Comparison of ENCODE assay signal across 2 cellular contexts in the genomic region with DNA sequence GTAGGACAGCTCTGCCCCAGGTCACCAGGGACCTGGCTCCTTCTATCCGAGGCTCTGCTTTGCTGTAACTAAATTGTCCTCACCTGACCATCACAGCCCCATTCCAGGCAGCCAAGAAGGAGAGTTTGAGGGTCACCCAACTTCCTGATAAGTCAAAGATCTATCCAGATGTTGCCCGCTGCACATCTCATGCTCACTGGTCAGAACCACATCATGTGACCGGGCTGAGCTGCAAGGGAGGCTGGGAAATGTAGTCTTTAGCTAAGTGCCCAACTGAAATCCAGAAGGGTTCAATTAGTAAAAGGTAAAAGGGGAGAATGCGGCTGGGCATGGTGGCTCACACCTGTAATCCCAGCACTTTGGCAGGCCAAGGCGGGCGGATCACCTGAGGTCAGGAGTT.
TF ChIP-seq lines count a peak whose summit lies in the region.

No MANE protein-coding gene starts in this region.

TF ChIP-seq in HepG2, 621 proteins besides CTCF, POLR2A, EP300 and RAD21:
- TF ChIP-seq MED1 (CRISPR knock-in tag; IDR thresholded peaks at IDR 0.05) (no peak), ZNF530 (CRISPR knock-in tag; IDR thresholded peaks at IDR 0.05; ENCODE audit: low read depth) (no peak), SIX4 (CRISPR knock-in tag; IDR thresholded peaks at IDR 0.05) (no peak), NFYB (CRISPR knock-in tag; IDR thresholded peaks at IDR 0.05) (peak; percentile 68), NFYC (CRISPR knock-in tag; IDR thresholded peaks at IDR 0.05) (peak; percentile 60), ZNF343 (CRISPR knock-in tag; IDR thresholded peaks at IDR 0.05) (no peak), ZNF20 (CRISPR knock-in tag; IDR thresholded peaks at IDR 0.05) (no peak), ZNF143 (CRISPR knock-in tag; IDR thresholded peaks at IDR 0.05) (peak; percentile 82), THAP11 (CRISPR knock-in tag; IDR thresholded peaks at IDR 0.05) (peak; percentile 90), ZNF547 (CRISPR knock-in tag; IDR thresholded peaks at IDR 0.05) (no peak)
- TF ChIP-seq, protein P1, sequence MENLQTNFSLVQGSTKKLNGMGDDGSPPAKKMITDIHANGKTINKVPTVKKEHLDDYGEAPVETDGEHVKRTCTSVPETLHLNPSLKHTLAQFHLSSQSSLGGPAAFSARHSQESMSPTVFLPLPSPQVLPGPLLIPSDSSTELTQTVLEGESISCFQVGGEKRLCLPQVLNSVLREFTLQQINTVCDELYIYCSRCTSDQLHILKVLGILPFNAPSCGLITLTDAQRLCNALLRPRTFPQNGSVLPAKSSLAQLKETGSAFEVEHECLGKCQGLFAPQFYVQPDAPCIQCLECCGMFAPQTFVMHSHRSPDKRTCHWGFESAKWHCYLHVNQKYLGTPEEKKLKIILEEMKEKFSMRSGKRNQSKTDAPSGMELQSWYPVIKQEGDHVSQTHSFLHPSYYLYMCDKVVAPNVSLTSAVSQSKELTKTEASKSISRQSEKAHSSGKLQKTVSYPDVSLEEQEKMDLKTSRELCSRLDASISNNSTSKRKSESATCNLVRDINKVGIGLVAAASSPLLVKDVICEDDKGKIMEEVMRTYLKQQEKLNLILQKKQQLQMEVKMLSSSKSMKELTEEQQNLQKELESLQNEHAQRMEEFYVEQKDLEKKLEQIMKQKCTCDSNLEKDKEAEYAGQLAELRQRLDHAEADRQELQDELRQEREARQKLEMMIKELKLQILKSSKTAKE (CRISPR knock-in tag; IDR thresholded peaks at IDR 0.05; ENCODE audit: borderline replicate concordance) = no peak
- TF ChIP-seq, protein P2, sequence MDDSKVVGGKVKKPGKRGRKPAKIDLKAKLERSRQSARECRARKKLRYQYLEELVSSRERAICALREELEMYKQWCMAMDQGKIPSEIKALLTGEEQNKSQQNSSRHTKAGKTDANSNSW (CRISPR knock-in tag; IDR thresholded peaks at IDR 0.05; ENCODE audit: borderline replicate concordance) = no peak
- TF ChIP-seq, protein P3, sequence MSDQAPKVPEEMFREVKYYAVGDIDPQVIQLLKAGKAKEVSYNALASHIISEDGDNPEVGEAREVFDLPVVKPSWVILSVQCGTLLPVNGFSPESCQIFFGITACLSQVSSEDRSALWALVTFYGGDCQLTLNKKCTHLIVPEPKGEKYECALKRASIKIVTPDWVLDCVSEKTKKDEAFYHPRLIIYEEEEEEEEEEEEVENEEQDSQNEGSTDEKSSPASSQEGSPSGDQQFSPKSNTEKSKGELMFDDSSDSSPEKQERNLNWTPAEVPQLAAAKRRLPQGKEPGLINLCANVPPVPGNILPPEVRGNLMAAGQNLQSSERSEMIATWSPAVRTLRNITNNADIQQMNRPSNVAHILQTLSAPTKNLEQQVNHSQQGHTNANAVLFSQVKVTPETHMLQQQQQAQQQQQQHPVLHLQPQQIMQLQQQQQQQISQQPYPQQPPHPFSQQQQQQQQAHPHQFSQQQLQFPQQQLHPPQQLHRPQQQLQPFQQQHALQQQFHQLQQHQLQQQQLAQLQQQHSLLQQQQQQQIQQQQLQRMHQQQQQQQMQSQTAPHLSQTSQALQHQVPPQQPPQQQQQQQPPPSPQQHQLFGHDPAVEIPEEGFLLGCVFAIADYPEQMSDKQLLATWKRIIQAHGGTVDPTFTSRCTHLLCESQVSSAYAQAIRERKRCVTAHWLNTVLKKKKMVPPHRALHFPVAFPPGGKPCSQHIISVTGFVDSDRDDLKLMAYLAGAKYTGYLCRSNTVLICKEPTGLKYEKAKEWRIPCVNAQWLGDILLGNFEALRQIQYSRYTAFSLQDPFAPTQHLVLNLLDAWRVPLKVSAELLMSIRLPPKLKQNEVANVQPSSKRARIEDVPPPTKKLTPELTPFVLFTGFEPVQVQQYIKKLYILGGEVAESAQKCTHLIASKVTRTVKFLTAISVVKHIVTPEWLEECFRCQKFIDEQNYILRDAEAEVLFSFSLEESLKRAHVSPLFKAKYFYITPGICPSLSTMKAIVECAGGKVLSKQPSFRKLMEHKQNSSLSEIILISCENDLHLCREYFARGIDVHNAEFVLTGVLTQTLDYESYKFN (CRISPR knock-in tag; conservative IDR thresholded peaks at IDR 0.05) = no peak

TF ChIP-seq in K562, 482 proteins besides CTCF, POLR2A, EP300 and RAD21:
- TF ChIP-seq ZNF695 (CRISPR knock-in tag; IDR thresholded peaks at IDR 0.05) = no peak
- TF ChIP-seq, protein P4, sequence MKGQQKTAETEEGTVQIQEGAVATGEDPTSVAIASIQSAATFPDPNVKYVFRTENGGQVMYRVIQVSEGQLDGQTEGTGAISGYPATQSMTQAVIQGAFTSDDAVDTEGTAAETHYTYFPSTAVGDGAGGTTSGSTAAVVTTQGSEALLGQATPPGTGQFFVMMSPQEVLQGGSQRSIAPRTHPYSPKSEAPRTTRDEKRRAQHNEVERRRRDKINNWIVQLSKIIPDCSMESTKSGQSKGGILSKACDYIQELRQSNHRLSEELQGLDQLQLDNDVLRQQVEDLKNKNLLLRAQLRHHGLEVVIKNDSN (CRISPR knock-in tag; IDR thresholded peaks at IDR 0.05) = peak; percentile 84
- TF ChIP-seq SIX5 (IDR thresholded peaks at IDR 0.05; ENCODE audit: borderline replicate concordance in 1 of 2, insufficient read depth in 1 of 2, low read depth in 1 of 2, low read length in 2 of 2) = peak; percentile 41 to 46; a peak in 3 of 4 replicates
- peak; percentile 64; the same call in 1 of the 2 replicates for TF ChIP-seq TOE1 (IDR thresholded peaks at IDR 0.05; ENCODE audit: borderline replicate concordance)
- TF ChIP-seq TOE1 (CRISPR knock-in tag; IDR thresholded peaks at IDR 0.05; ENCODE audit: borderline replicate concordance, low read depth) = no peak
- peak; percentile 79 for TF ChIP-seq HCFC1 (IDR thresholded peaks at IDR 0.05; ENCODE audit: low read depth, low read length)
- TF ChIP-seq, protein P5, sequence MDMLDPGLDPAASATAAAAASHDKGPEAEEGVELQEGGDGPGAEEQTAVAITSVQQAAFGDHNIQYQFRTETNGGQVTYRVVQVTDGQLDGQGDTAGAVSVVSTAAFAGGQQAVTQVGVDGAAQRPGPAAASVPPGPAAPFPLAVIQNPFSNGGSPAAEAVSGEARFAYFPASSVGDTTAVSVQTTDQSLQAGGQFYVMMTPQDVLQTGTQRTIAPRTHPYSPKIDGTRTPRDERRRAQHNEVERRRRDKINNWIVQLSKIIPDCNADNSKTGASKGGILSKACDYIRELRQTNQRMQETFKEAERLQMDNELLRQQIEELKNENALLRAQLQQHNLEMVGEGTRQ (CRISPR knock-in tag; IDR thresholded peaks at IDR 0.05) = peak; percentile 92
- TF ChIP-seq POLR2AphosphoS5 (IDR thresholded peaks at IDR 0.05; ENCODE audit: control insufficient read depth, insufficient read depth, low read depth, low read length) = no peak
- TF ChIP-seq, protein P6, sequence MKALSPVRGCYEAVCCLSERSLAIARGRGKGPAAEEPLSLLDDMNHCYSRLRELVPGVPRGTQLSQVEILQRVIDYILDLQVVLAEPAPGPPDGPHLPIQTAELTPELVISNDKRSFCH (CRISPR knock-in tag; IDR thresholded peaks at IDR 0.05) = no peak
- TF ChIP-seq, protein P6 (tag; IDR thresholded peaks at IDR 0.05) = no peak
- TF ChIP-seq, protein P7, sequence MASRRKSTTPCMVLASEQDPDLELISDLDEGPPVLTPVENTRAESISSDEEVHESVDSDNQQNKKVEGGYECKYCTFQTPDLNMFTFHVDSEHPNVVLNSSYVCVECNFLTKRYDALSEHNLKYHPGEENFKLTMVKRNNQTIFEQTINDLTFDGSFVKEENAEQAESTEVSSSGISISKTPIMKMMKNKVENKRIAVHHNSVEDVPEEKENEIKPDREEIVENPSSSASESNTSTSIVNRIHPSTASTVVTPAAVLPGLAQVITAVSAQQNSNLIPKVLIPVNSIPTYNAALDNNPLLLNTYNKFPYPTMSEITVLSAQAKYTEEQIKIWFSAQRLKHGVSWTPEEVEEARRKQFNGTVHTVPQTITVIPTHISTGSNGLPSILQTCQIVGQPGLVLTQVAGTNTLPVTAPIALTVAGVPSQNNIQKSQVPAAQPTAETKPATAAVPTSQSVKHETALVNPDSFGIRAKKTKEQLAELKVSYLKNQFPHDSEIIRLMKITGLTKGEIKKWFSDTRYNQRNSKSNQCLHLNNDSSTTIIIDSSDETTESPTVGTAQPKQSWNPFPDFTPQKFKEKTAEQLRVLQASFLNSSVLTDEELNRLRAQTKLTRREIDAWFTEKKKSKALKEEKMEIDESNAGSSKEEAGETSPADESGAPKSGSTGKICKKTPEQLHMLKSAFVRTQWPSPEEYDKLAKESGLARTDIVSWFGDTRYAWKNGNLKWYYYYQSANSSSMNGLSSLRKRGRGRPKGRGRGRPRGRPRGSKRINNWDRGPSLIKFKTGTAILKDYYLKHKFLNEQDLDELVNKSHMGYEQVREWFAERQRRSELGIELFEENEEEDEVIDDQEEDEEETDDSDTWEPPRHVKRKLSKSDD (conservative IDR thresholded peaks at IDR 0.05; ENCODE audit: low read length) = no peak
- no peak for TF ChIP-seq ZNF212 (CRISPR knock-in tag; IDR thresholded peaks at IDR 0.05)
- no peak for TF ChIP-seq HIVEP1 (CRISPR knock-in tag; IDR thresholded peaks at IDR 0.05)
- no peak for TF ChIP-seq ZNF830 (CRISPR knock-in tag; IDR thresholded peaks at IDR 0.05)
- TF ChIP-seq ZNF143 (CRISPR knock-in tag; IDR thresholded peaks at IDR 0.05) = peak; percentile 74
- TF ChIP-seq NFYB (IDR thresholded peaks at IDR 0.05; ENCODE audit: extremely low read depth, insufficient read length) = peak; percentile 60
- TF ChIP-seq, protein P8, sequence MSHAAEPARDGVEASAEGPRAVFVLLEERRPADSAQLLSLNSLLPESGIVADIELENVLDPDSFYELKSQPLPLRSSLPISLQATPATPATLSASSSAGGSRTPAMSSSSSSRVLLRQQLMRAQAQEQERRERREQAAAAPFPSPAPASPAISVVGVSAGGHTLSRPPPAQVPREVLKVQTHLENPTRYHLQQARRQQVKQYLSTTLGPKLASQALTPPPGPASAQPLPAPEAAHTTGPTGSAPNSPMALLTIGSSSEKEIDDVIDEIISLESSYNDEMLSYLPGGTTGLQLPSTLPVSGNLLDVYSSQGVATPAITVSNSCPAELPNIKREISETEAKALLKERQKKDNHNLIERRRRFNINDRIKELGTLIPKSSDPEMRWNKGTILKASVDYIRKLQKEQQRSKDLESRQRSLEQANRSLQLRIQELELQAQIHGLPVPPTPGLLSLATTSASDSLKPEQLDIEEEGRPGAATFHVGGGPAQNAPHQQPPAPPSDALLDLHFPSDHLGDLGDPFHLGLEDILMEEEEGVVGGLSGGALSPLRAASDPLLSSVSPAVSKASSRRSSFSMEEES (CRISPR knock-in tag; IDR thresholded peaks at IDR 0.05) = peak; percentile 75
- no peak for TF ChIP-seq ZKSCAN3 (CRISPR knock-in tag; IDR thresholded peaks at IDR 0.05)
- TF ChIP-seq RAD51 (IDR thresholded peaks at IDR 0.05; ENCODE audit: borderline replicate concordance, low read depth) = peak; percentile 76
